In genomic region chr14:24213866-24214652, GRCh38 we compare ENCODE assay signal across 8 cellular contexts. TPM values are rescaled to one million over a fixed set of nuclear protein-coding genes. Genes with fewer than 3 reads are reported as not detected.
DNase-seq lines count a peak whose midpoint lies in the region; ATAC-seq and TF ChIP-seq lines count a peak whose summit lies in the region.

No MANE protein-coding gene starts in this region.

- H3K4me3 ChIP-seq in DND-41 (ENCODE audit: low read depth in 1 of 2, low read length in 2 of 2) (peak overlapping the region; percentile 61 to 89; a peak in 3 of 4 replicates), RWPE2 (ENCODE audit: severe bottlenecking) (peak overlapping the region; percentile 79), esophagus (ENCODE audit: low read depth in 1 of 2, low read length in 2 of 2) (peak overlapping the region in 1 of 2 donors; percentile 82), parathyroid adenoma (ENCODE audit: low read depth, low read length) (peak overlapping the region; percentile 91)

- H3K27me3 ChIP-seq in DND-41 (ENCODE audit: insufficient read depth, low read length, poor library complexity) (no peaks in the 10 kb centered on the region), RWPE2 (ENCODE audit: insufficient read depth, poor library complexity, severe bottlenecking) (no peaks in the 10 kb centered on the region), esophagus (ENCODE audit: control insufficient read depth in 1 of 2, insufficient read depth in 2 of 2, low read length in 2 of 2) (no peaks in the 10 kb centered on the region), parathyroid adenoma (ENCODE audit: control insufficient read depth, insufficient read depth, low read length) (no peaks in the 10 kb centered on the region)

- peak overlapping the region; percentile 84 for H3K9ac ChIP-seq in DND-41 (ENCODE audit: low read depth, low read length)
- no peak overlapping the region for H3K9ac ChIP-seq in parathyroid adenoma

- no peaks in the 10 kb centered on the region for H4K20me1 ChIP-seq in DND-41 (ENCODE audit: insufficient read depth, low read length)

- DNase-seq in DND-41 (no peak), RWPE2 (ENCODE audit: low spot score) (no peak), activated gamma-delta T cell (lab: John Stamatoyannopoulos, UW) (no peak)
- DNase-seq in activated CD8-positive, alpha-beta memory T cell treated with anti-CD3 and anti-CD28 coated beads, Interleukin-2, amount 50 U/mL, for 48 hours = no peak

- WGBS in esophagus, 2 donors = 88 to 92% methylated on average over 7 of the region's 7 CpGs

- H2AFZ ChIP-seq in DND-41 (ENCODE audit: low read depth, low read length) = peak overlapping the region; percentile 90
- H2AFZ ChIP-seq in parathyroid adenoma = peak overlapping the region; percentile 90

- H3K4me1 ChIP-seq in DND-41 (ENCODE audit: insufficient read depth, low read length) (peaks cover 47% of the 10 kb centered on the region), RWPE2 (ENCODE audit: insufficient read depth, poor library complexity, severe bottlenecking) (peaks cover 13% of the 10 kb centered on the region), esophagus (ENCODE audit: control insufficient read depth in 2 of 2, insufficient read depth in 2 of 2, low read length in 1 of 2) (no peaks in the 10 kb centered on the region), parathyroid adenoma (peaks cover 8% of the 10 kb centered on the region)

- no peak for TF ChIP-seq POLR2A in GM18505 (IDR thresholded peaks at IDR 0.05; ENCODE audit: borderline replicate concordance, extremely low read depth, insufficient read depth, insufficient read length)

- H3K27ac ChIP-seq in DND-41 (ENCODE audit: low read length) = peak overlapping the region; percentile 86
- peak overlapping the region; percentile 82 for H3K27ac ChIP-seq in RWPE2 (ENCODE audit: poor library complexity, severe bottlenecking)
- peak overlapping the region; percentile 99 to 100 for H3K27ac ChIP-seq in esophagus (ENCODE audit: low read depth in 2 of 2, low read length in 1 of 2)
- H3K27ac ChIP-seq in parathyroid adenoma = peak overlapping the region; percentile 98

- H3K36me3 ChIP-seq in DND-41 (ENCODE audit: insufficient read depth, low read length) (peaks cover 37% of the 10 kb centered on the region), RWPE2 (ENCODE audit: low read depth) (peaks cover 62% of the 10 kb centered on the region), esophagus (ENCODE audit: control insufficient read depth in 2 of 2, insufficient read depth in 2 of 2, low read length in 1 of 2) (peaks cover 19 to 21% of the 10 kb centered on the region in 2 donors), parathyroid adenoma (ENCODE audit: control insufficient read depth, insufficient read depth, low read length) (no peaks in the 10 kb centered on the region)

- H3K79me2 ChIP-seq in DND-41 (ENCODE audit: insufficient read depth, low read length) (peaks cover 49% of the 10 kb centered on the region), parathyroid adenoma (peaks cover 24% of the 10 kb centered on the region)

- peak overlapping the region; percentile 92 for H3K4me2 ChIP-seq in DND-41 (ENCODE audit: insufficient read depth, low read length)
- H3K4me2 ChIP-seq in parathyroid adenoma (ENCODE audit: low read length) = peak overlapping the region; percentile 64

- peak; percentile 9 for TF ChIP-seq CTCF in DND-41 (IDR thresholded peaks at IDR 0.05; ENCODE audit: borderline replicate concordance, extremely low read depth, low read length, poor library complexity, severe bottlenecking)
- peak; percentile 10 for TF ChIP-seq CTCF in RWPE2 (IDR thresholded peaks at IDR 0.05; ENCODE audit: poor library complexity, severe bottlenecking)
- no peak for TF ChIP-seq CTCF in parathyroid adenoma (IDR thresholded peaks at IDR 0.05)

- no peaks in the 10 kb centered on the region for H3K9me3 ChIP-seq in DND-41 (ENCODE audit: insufficient read depth, low read length, severe bottlenecking)
- H3K9me3 ChIP-seq in RWPE2 (ENCODE audit: severe bottlenecking) = no peaks in the 10 kb centered on the region
- no peaks in the 10 kb centered on the region for H3K9me3 ChIP-seq in esophagus (ENCODE audit: control insufficient read depth in 2 of 2, insufficient read depth in 1 of 2, low read depth in 1 of 2, low read length in 1 of 2)
- H3K9me3 ChIP-seq in parathyroid adenoma (ENCODE audit: control insufficient read depth, low read length) = no peaks in the 10 kb centered on the region

- ATAC-seq in DND-41 (ENCODE audit: insufficient read depth, low read depth) (no peak), RWPE2 (ENCODE audit: low read depth) (no peak), GM18505 (IDR thresholded peaks at IDR 0.05; ENCODE audit: unreplicated experiment) (no peak), HG03039 (IDR thresholded peaks at IDR 0.05; ENCODE audit: unreplicated experiment) (no peak)

RNA-seq across cellular contexts. Expression of gene CHMP4A, which starts 0.8 kb away (rescaled TPM):
- 10 to 100 TPM; 37.0 to 65.7 TPM for polyA plus RNA-seq in esophagus

RNA-seq across cellular contexts. Expression of gene MDP1, which starts 1.8 kb away (rescaled TPM):
- polyA plus RNA-seq in esophagus = 10 to 100 TPM; 12.1 to 12.8 TPM

RNA-seq across cellular contexts. Expression of gene TSSK4, which starts 8.6 kb away (rescaled TPM):
- under 1 TPM in 1 of 2 donors, not detected in 1; 0.10 TPM for polyA plus RNA-seq in esophagus

RNA-seq across cellular contexts. Expression of gene NEDD8, which starts 18.1 kb away (rescaled TPM):
- 100 to 1,000 TPM; 116 to 220 TPM for polyA plus RNA-seq in esophagus

RNA-seq across cellular contexts. Expression of gene GMPR2, which starts 18.7 kb away (rescaled TPM):
- polyA plus RNA-seq in esophagus = 10 to 100 TPM; 24.5 to 35.0 TPM
